ENCODE assay signal across 1 cellular context in genomic region chr17:82297804-82298537, GRCh38.
TF ChIP-seq lines count a peak whose summit lies in the region.

No MANE protein-coding gene starts in this region.

TF ChIP-seq in K562, 482 proteins besides CTCF, POLR2A, EP300 and RAD21 (continued from another document and continues in another):
- no peak for TF ChIP-seq CHD7 (IDR thresholded peaks at IDR 0.05; ENCODE audit: low read depth, low read length)
- TF ChIP-seq NFRKB (IDR thresholded peaks at IDR 0.05; ENCODE audit: low read depth): no peak
- peak; percentile 98 for TF ChIP-seq NFIC (IDR thresholded peaks at IDR 0.05)
- TF ChIP-seq YY1 (IDR thresholded peaks at IDR 0.05; ENCODE audit: borderline replicate concordance in 1 of 3, control insufficient read depth in 1 of 3, extremely low read depth in 1 of 3, insufficient read depth in 3 of 3, insufficient read length in 1 of 3, insufficient replicate concordance in 2 of 3, low read depth in 1 of 3, low read length in 2 of 3): no peak
- no peak for TF ChIP-seq ZNF280A (IDR thresholded peaks at IDR 0.05; ENCODE audit: low read depth, partially characterized antibody)
- no peak for TF ChIP-seq HNRNPL (IDR thresholded peaks at IDR 0.05; ENCODE audit: low read depth, low read length)
- peak; percentile 70; the same call in 1 of the 2 replicates for TF ChIP-seq CTBP1 (IDR thresholded peaks at IDR 0.05; ENCODE audit: borderline replicate concordance)
- TF ChIP-seq HMGXB4 (CRISPR knock-in tag; IDR thresholded peaks at IDR 0.05): no peak
- TF ChIP-seq MECOM (CRISPR knock-in tag; IDR thresholded peaks at IDR 0.05): no peak
- TF ChIP-seq SMARCA4 (IDR thresholded peaks at IDR 0.05): peak; percentile 65; the same call in 1 of the 2 replicates
- peak; percentile 50; the same call in 1 of the 2 replicates for TF ChIP-seq USF1 (CRISPR knock-in tag; IDR thresholded peaks at IDR 0.05)
- TF ChIP-seq ZKSCAN1 (IDR thresholded peaks at IDR 0.05; ENCODE audit: low read depth, low read length): no peak
- no peak for TF ChIP-seq RHOXF2B (CRISPR knock-in tag; conservative IDR thresholded peaks at IDR 0.05)
- no peak; the same call in 1 of the 2 replicates for TF ChIP-seq BRD4 (IDR thresholded peaks at IDR 0.05)
- TF ChIP-seq BCLAF1 (IDR thresholded peaks at IDR 0.05; ENCODE audit: borderline replicate concordance in 1 of 2, control insufficient read depth in 1 of 2, low read depth in 2 of 2, low read length in 1 of 2): no peak
- TF ChIP-seq RCOR1 (IDR thresholded peaks at IDR 0.05; ENCODE audit: borderline replicate concordance in 1 of 2, low read depth in 2 of 2, low read length in 2 of 2): no peak
- no peak for TF ChIP-seq RFX7 (CRISPR knock-in tag; IDR thresholded peaks at IDR 0.05)
- no peak; the same call in 1 of the 2 replicates for TF ChIP-seq TEAD4 (IDR thresholded peaks at IDR 0.05; ENCODE audit: low read length)
- TF ChIP-seq TEAD4 (CRISPR knock-in tag; IDR thresholded peaks at IDR 0.05; ENCODE audit: borderline replicate concordance): no peak
- TF ChIP-seq ZNF197 (CRISPR knock-in tag; IDR thresholded peaks at IDR 0.05; ENCODE audit: low read depth): no peak
- peak; percentile 68; the same call in 1 of the 2 replicates for TF ChIP-seq FOXP1 (CRISPR knock-in tag; IDR thresholded peaks at IDR 0.05)
- TF ChIP-seq SP1 (CRISPR knock-in tag; IDR thresholded peaks at IDR 0.05): peak; percentile 45; the same call in 1 of the 2 replicates
- no peak for TF ChIP-seq ELK3 (CRISPR knock-in tag; IDR thresholded peaks at IDR 0.05)
- TF ChIP-seq ZFP91 (CRISPR knock-in tag; IDR thresholded peaks at IDR 0.05): no peak
- no peak for TF ChIP-seq EHMT2 (IDR thresholded peaks at IDR 0.05)
- TF ChIP-seq HDAC8 (tag; IDR thresholded peaks at IDR 0.05): no peak
- no peak for TF ChIP-seq HMBOX1 (IDR thresholded peaks at IDR 0.05)
- no peak for TF ChIP-seq GTF2B (IDR thresholded peaks at IDR 0.05; ENCODE audit: extremely low read depth, insufficient read length)
- peak; percentile 78; the same call in 1 of the 2 replicates for TF ChIP-seq MTA3 (IDR thresholded peaks at IDR 0.05; ENCODE audit: borderline replicate concordance)
- no peak for TF ChIP-seq ZNF12 (CRISPR knock-in tag; IDR thresholded peaks at IDR 0.05)
- TF ChIP-seq RBM15 (IDR thresholded peaks at IDR 0.05; ENCODE audit: insufficient read depth, low read length): no peak
- no peak for TF ChIP-seq TCF7L2 (IDR thresholded peaks at IDR 0.05; ENCODE audit: low read depth, low read length)
- peak; percentile 38; the same call in 1 of the 2 replicates for TF ChIP-seq ARID1B (IDR thresholded peaks at IDR 0.05)
- TF ChIP-seq BRF1 (IDR thresholded peaks at IDR 0.05; ENCODE audit: borderline replicate concordance, extremely low read depth, insufficient read length): no peak
